1 cellular context compared by ENCODE assay signal in genomic region chr6:2737885-2738284, GRCh38.
TF ChIP-seq lines count a peak whose summit lies in the region.

No MANE protein-coding gene starts in this region.

TF ChIP-seq in K562, 482 proteins besides CTCF, POLR2A, EP300 and RAD21 (continued from another document):
- peak; percentile 58 for TF ChIP-seq VEZF1 (CRISPR knock-in tag; IDR thresholded peaks at IDR 0.05)
- no peak for TF ChIP-seq SAFB2 (IDR thresholded peaks at IDR 0.05; ENCODE audit: borderline replicate concordance, low read depth, low read length, severe bottlenecking)
- no peak for TF ChIP-seq ZNF507 (tag; conservative IDR thresholded peaks at IDR 0.05)
- no peak for TF ChIP-seq ZNF449 (CRISPR knock-in tag; IDR thresholded peaks at IDR 0.05)
- TF ChIP-seq HCFC1 (IDR thresholded peaks at IDR 0.05; ENCODE audit: low read depth, low read length): no peak
- TF ChIP-seq ZNF740 (CRISPR knock-in tag; IDR thresholded peaks at IDR 0.05): no peak
- TF ChIP-seq ZNF740 (tag; IDR thresholded peaks at IDR 0.05): peak in 1 of 2 experiments; percentile 81; a peak in 2 of 4 replicates
- no peak for TF ChIP-seq PPARD (CRISPR knock-in tag; IDR thresholded peaks at IDR 0.05)
TF ChIP-seq in K562: peak in this region for 2.
